8 cellular contexts compared by ENCODE assay signal in the genomic region with DNA sequence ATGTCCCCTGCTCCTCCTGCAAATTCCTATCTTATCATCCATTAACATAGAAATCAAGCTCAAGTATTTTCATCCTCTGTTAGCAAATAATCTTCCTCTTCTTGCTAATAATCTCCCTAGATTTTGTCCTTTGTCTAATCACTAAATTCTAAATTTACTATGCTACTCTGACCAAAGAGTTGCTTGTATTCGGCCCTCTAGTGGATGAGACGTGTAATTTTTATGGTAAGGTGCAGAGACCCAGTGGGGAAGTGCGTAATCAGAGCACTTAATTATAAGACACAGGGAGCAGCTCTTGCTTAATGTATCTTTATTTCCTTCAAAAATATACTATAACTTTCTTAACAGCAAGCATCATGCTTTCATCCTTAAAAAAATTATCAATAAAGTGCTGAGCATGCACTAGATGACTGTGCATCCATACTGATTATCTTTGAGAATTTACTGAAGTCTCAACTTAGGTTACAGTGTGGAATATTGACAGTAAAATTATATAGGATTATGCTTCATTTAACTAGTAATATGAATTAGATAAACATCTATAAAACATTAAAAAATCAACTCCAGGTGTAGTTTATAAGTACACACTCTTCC.
DNase-seq lines count a peak whose midpoint lies in the region; ATAC-seq and TF ChIP-seq lines count a peak whose summit lies in the region.

No MANE protein-coding gene starts in this region.

- H3K36me3 Mint-ChIP-seq in activated naive CD8-positive, alpha-beta T cell treated with anti-CD3 and anti-CD28 coated beads, Interleukin-2, amount 10 ng/mL, durations not matched to agents 7 days and 5 days, result no peaks in the 10 kb centered on the region
- H3K36me3 Mint-ChIP-seq in activated naive CD8-positive, alpha-beta T cell treated with anti-CD3 and anti-CD28 coated beads for 36 hours, result no peaks in the 10 kb centered on the region
- no peaks in the 10 kb centered on the region for H3K36me3 Mint-ChIP-seq in T-helper 17 cell (ENCODE audit: low read depth)

- H3K27me3 ChIP-seq in foreskin keratinocyte, result no peaks in the 10 kb centered on the region

- H3K4me1 ChIP-seq in foreskin keratinocyte, result peaks cover 3% of the 10 kb centered on the region

- ATAC-seq in activated naive CD8-positive, alpha-beta T cell treated with anti-CD3 and anti-CD28 coated beads, Interleukin-2, amount 10 ng/mL, durations not matched to agents 7 days and 5 days (ENCODE audit: low read depth), result peak; percentile 67
- peak; percentile 87 for ATAC-seq in GM21737 (IDR thresholded peaks at IDR 0.05; ENCODE audit: unreplicated experiment)
- peak; percentile 66 for ATAC-seq in T-helper 17 cell
- ATAC-seq in foreskin keratinocyte, result peak; percentile 85

- POLR2A ChIA-PET in activated naive CD8-positive, alpha-beta T cell treated with anti-CD3 and anti-CD28 coated beads, Interleukin-2, amount 10 ng/mL, durations not matched to agents 7 days and 5 days (lab: Charles Lee), result no interaction called here

- no peaks in the 10 kb centered on the region for H3K9me3 ChIP-seq in T-helper 17 cell (ENCODE audit: control insufficient read depth, low read length, poor library complexity, severe bottlenecking)

- H3K27me3 Mint-ChIP-seq in activated naive CD8-positive, alpha-beta T cell treated with anti-CD3 and anti-CD28 coated beads, Interleukin-2, amount 10 ng/mL, durations not matched to agents 7 days and 5 days, result no peaks in the 10 kb centered on the region
- no peaks in the 10 kb centered on the region for H3K27me3 Mint-ChIP-seq in activated naive CD8-positive, alpha-beta T cell treated with anti-CD3 and anti-CD28 coated beads for 36 hours
- peaks cover 8% of the 10 kb centered on the region for H3K27me3 Mint-ChIP-seq in T-helper 17 cell

- DNase-seq in activated naive CD8-positive, alpha-beta T cell treated with anti-CD3 and anti-CD28 coated beads, Interleukin-2, amount 10 ng/mL, durations not matched to agents 7 days and 5 days, result no peak
- no peak for DNase-seq in activated naive CD8-positive, alpha-beta T cell treated with anti-CD3 and anti-CD28 coated beads for 36 hours
- peak; percentile 31 for DNase-seq in Jurkat, Clone E6-1 (ENCODE audit: low read depth, low spot score)
- DNase-seq in T-helper 17 cell (no peak), foreskin keratinocyte (peak in 1 of 2 donors; percentile 28), pons (ENCODE audit: low spot score) (peak; percentile 50), 8988T (no peak)

- H3K27ac Mint-ChIP-seq in activated naive CD8-positive, alpha-beta T cell treated with anti-CD3 and anti-CD28 coated beads, Interleukin-2, amount 10 ng/mL, durations not matched to agents 7 days and 5 days, result no peak overlapping the region
- H3K27ac Mint-ChIP-seq in activated naive CD8-positive, alpha-beta T cell treated with anti-CD3 and anti-CD28 coated beads for 36 hours, result no peak overlapping the region
- no peak overlapping the region for H3K27ac Mint-ChIP-seq in T-helper 17 cell

- H3K4me1 Mint-ChIP-seq in activated naive CD8-positive, alpha-beta T cell treated with anti-CD3 and anti-CD28 coated beads, Interleukin-2, amount 10 ng/mL, durations not matched to agents 7 days and 5 days, result no peaks in the 10 kb centered on the region
- H3K4me1 Mint-ChIP-seq in activated naive CD8-positive, alpha-beta T cell treated with anti-CD3 and anti-CD28 coated beads for 36 hours, result no peaks in the 10 kb centered on the region
- peaks cover 5% of the 10 kb centered on the region for H3K4me1 Mint-ChIP-seq in T-helper 17 cell

- no peaks in the 10 kb centered on the region for H3K9me3 Mint-ChIP-seq in activated naive CD8-positive, alpha-beta T cell treated with anti-CD3 and anti-CD28 coated beads, Interleukin-2, amount 10 ng/mL, durations not matched to agents 7 days and 5 days
- no peaks in the 10 kb centered on the region for H3K9me3 Mint-ChIP-seq in activated naive CD8-positive, alpha-beta T cell treated with anti-CD3 and anti-CD28 coated beads for 36 hours

- TF ChIP-seq CTCF in foreskin keratinocyte (conservative IDR thresholded peaks at IDR 0.05), result peak; percentile 70

- no peak overlapping the region for H3K4me3 ChIP-seq in Jurkat, Clone E6-1 (ENCODE audit: low read length)

- H3K4me3 Mint-ChIP-seq in activated naive CD8-positive, alpha-beta T cell treated with anti-CD3 and anti-CD28 coated beads, Interleukin-2, amount 10 ng/mL, durations not matched to agents 7 days and 5 days, result no peak overlapping the region
- no peak overlapping the region for H3K4me3 Mint-ChIP-seq in activated naive CD8-positive, alpha-beta T cell treated with anti-CD3 and anti-CD28 coated beads for 36 hours
- H3K4me3 Mint-ChIP-seq in T-helper 17 cell, result no peak overlapping the region

- no peak overlapping the region for H3K27ac ChIP-seq in foreskin keratinocyte

Comparison
In these comparisons a context has a peak if more than half of its experiments do, and no peak if none do; other contexts are left out.
1. DNase-seq: peak in Jurkat, Clone E6-1 (single experiment) and pons (single experiment); none in activated naive CD8-positive, alpha-beta T cell treated with anti-CD3 and anti-CD28 coated beads, Interleukin-2, amount 10 ng/mL, durations not matched to agents 7 days and 5 days (single experiment), activated naive CD8-positive, alpha-beta T cell treated with anti-CD3 and anti-CD28 coated beads for 36 hours (single experiment), T-helper 17 cell (0 of 3) and 8988T (single experiment).
2. Peak in every context shown above with its lines, with median percentiles within 50 percentile points of each other: ATAC-seq.